ENCODE assay signal across 15 cellular contexts in the genomic region with DNA sequence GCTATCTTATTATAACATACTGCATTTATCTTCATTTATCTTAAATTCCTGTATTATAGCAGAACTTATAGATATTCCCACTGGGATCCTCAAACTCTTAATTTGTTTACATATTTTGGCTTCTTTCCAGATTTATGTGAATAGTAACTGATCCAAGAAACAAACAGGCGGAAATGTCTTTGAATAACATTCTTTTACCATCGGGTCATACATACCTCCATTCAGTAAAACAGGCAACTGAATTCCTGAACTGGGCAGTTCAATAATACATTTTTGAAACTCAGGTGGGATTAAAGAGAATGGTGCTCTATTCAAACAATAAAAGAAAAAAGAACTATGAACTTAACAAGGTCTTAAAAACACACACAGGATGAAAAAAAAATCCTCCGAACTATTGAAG.
DNase-seq lines count a peak whose midpoint lies in the region; ATAC-seq and TF ChIP-seq lines count a peak whose summit lies in the region.
"Had no signal": no experiment of that assay in that cellular context is flagged by ENCODE, and none has a peak within 500 bp of the region (broad histone marks: within the 10 kb centered on the region; RNA-seq: fewer than 3 reads in every experiment).

No MANE protein-coding gene starts in this region.

- CTCF ChIA-PET in A673 (lab: Charles Lee) (no interaction called here), IMR-90 (lab: Yijun Ruan, JAX) (no interaction called here)

- H2AFZ ChIP-seq in IMR-90 (replicated peaks; ENCODE audit: low read length, poor library complexity) = no peak overlapping the region

- H3K9ac ChIP-seq in IMR-90 (ENCODE audit: low read depth, low read length) = no peak overlapping the region

- H4K20me1 ChIP-seq in IMR-90 (ENCODE audit: insufficient read depth, low read length) = no peaks in the 10 kb centered on the region

- H3K4me3 ChIP-seq in A673 (ENCODE audit: low read depth, low read length, poor library complexity, severe bottlenecking) (no peak overlapping the region), IMR-90 (ENCODE audit: insufficient read depth, low read depth, low read length) (no peak overlapping the region)
- H3K4me3 ChIP-seq: ovary, stomach, vagina had no signal

- H3K27me3 ChIP-seq in A673 (replicated peaks; ENCODE audit: insufficient read depth, low read depth, low read length, poor library complexity) = peaks cover 17% of the 10 kb centered on the region
- no peaks in the 10 kb centered on the region for H3K27me3 ChIP-seq in IMR-90 (ENCODE audit: control insufficient read depth, insufficient read depth, low read length)
- H3K27me3 ChIP-seq: ovary, stomach, vagina had no signal

- no peak overlapping the region for H3K4ac ChIP-seq in IMR-90 (ENCODE audit: low read depth, low read length)

- BruUV-seq in A673 (replicated peaks; lab: Mats Ljungman, UMichigan) (no TSS peak), IMR-90 (replicated peaks; lab: Mats Ljungman, UMichigan) (no TSS peak)

- TF ChIP-seq CTCF in A673 (conservative IDR thresholded peaks at IDR 0.05; ENCODE audit: low read depth, low read length) (no peak), IMR-90 (conservative IDR thresholded peaks at IDR 0.05; ENCODE audit: low read depth, low read length) (no peak)

- H2AK9ac ChIP-seq in IMR-90 (replicated peaks; ENCODE audit: low read depth, low read length, poor library complexity) = no peak overlapping the region

- POLR2A ChIA-PET in A673 (lab: Charles Lee; ENCODE audit: low non-redundant PET) (no interaction called here), IMR-90 (lab: Charles Lee; ENCODE audit: unreplicated experiment) (no interaction called here)

- no peak overlapping the region for H2BK15ac ChIP-seq in IMR-90 (ENCODE audit: low read depth, low read length)

- no peak overlapping the region for H3K4me2 ChIP-seq in IMR-90 (ENCODE audit: low read depth, low read length)

- no peak for TF ChIP-seq POLR2A in IMR-90 (IDR thresholded peaks at IDR 0.05; ENCODE audit: low read depth, low read length)

- no peaks in the 10 kb centered on the region for H3K79me1 ChIP-seq in IMR-90 (ENCODE audit: low read depth in 1 of 2, low read length in 2 of 2)

- no peak overlapping the region for H3K23ac ChIP-seq in IMR-90 (ENCODE audit: low read depth, low read length)

- H3K56ac ChIP-seq in IMR-90 (ENCODE audit: extremely low read depth, insufficient read depth, low read length) = no peak overlapping the region

- no peaks in the 10 kb centered on the region for H3K9me1 ChIP-seq in IMR-90 (ENCODE audit: insufficient read depth, low read length)

- H3K27ac ChIP-seq in A673 (ENCODE audit: low read depth, low read length, poor library complexity, severe bottlenecking) (no peak overlapping the region), IMR-90 (ENCODE audit: insufficient read depth, low read length) (no peak overlapping the region)
- H3K27ac ChIP-seq: ovary, stomach, vagina had no signal

- no peak overlapping the region for H4K8ac ChIP-seq in IMR-90 (ENCODE audit: low read depth in 2 of 2, low read length in 2 of 2)

- no peak overlapping the region for H4K5ac ChIP-seq in IMR-90 (ENCODE audit: low read depth, low read length)

- H3K9me3 ChIP-seq in A673 (ENCODE audit: low read depth, low read length, poor library complexity, severe bottlenecking) = no peaks in the 10 kb centered on the region
- H3K9me3 ChIP-seq in IMR-90 (ENCODE audit: control insufficient read depth, insufficient read depth, low read length) = no peaks in the 10 kb centered on the region
- H3K9me3 ChIP-seq: ovary, stomach, vagina had no signal

- dilution Hi-C loops in IMR-90 (cut with HindIII; ENCODE audit: low sequenced_read_pairs, unreplicated experiment) = no loop called here

- in situ Hi-C loops in IMR-90 (cut with MboI; ENCODE audit: low sequenced_read_pairs) = no loop called here

- peak; percentile 69 for DNase-seq in A673 (ENCODE audit: low spot score)
- peak; percentile 9 for DNase-seq in IMR-90
- DNase-seq in astrocyte of the hippocampus (ENCODE audit: low read depth, low spot score) = peak; percentile 46
- peak; percentile 77 for DNase-seq in kidney tubule cell (ENCODE audit: low spot score)
- DNase-seq in NCI-H2196 (lab: John Stamatoyannopoulos, UW; ENCODE audit: unreplicated experiment) = no peak
- DNase-seq in left lobe of liver (ENCODE audit: low spot score) = no peak
- DNase-seq: activated CD4-positive, alpha-beta T cell treated with anti-CD3 and anti-CD28 coated beads for 48 hours; effector CD4-positive, alpha-beta T cell; NCI-H524; ovary; stimulated activated CD4-positive, alpha-beta T cell treated with anti-CD3 and anti-CD28 coated beads, Interleukin-12 subunit alpha, Interleukin-12 subunit beta, amount 100 ng/mL, for 4 hours; stomach had no signal

- WGBS in IMR-90 (ENCODE audit: extremely low coverage in 2 of 2, insufficient read length in 1 of 2), 2 experiments = no CpG with 5 or more reads among the region's 3 CpGs

- no peak overlapping the region for H4K91ac ChIP-seq in IMR-90 (ENCODE audit: insufficient read depth, low read depth, low read length)

- intact Hi-C loops in A673 (cut with micrococcal nuclease; ENCODE audit: unreplicated experiment) (no loop called here), IMR-90 (cut with micrococcal nuclease) (no loop called here)

- no peak overlapping the region for H2AK5ac ChIP-seq in IMR-90 (ENCODE audit: low read depth, low read length)

- no peak overlapping the region for H2BK5ac ChIP-seq in IMR-90 (ENCODE audit: low read depth, low read length, poor library complexity, severe bottlenecking)

- H3K18ac ChIP-seq in IMR-90 (ENCODE audit: low read depth, low read length) = no peak overlapping the region

- no peak overlapping the region for H2BK20ac ChIP-seq in IMR-90 (ENCODE audit: low read depth, low read length)

- ATAC-seq in IMR-90 (ENCODE audit: low read depth) = no peak
- no peak for ATAC-seq in HG03108 (IDR thresholded peaks at IDR 0.05; ENCODE audit: unreplicated experiment)
- ATAC-seq in HG02884 (IDR thresholded peaks at IDR 0.05; ENCODE audit: unreplicated experiment) = no peak
- ATAC-seq in left lobe of liver = no peak

- no peaks in the 10 kb centered on the region for H3K36me3 ChIP-seq in A673 (ENCODE audit: insufficient read depth, low read length, poor library complexity, severe bottlenecking)
- H3K36me3 ChIP-seq in IMR-90 (ENCODE audit: control insufficient read depth, insufficient read depth, low read length) = no peaks in the 10 kb centered on the region
- H3K36me3 ChIP-seq: ovary, stomach, vagina had no signal

- TF ChIP-seq RAD21 in IMR-90 (IDR thresholded peaks at IDR 0.05; ENCODE audit: low read length) = no peak

- H3K14ac ChIP-seq in IMR-90 (replicated peaks; ENCODE audit: low read depth, low read length) = no peak overlapping the region

- H3K4me1 ChIP-seq in A673 (ENCODE audit: insufficient read depth, low read length, poor library complexity, severe bottlenecking) (peaks cover 20% of the 10 kb centered on the region), IMR-90 (ENCODE audit: control insufficient read depth, insufficient read depth, low read length) (no peaks in the 10 kb centered on the region)
- H3K4me1 ChIP-seq: stomach had no signal

- H2BK120ac ChIP-seq in IMR-90 (ENCODE audit: low read depth, low read length) = no peak overlapping the region

TF ChIP-seq in IMR-90, 13 proteins besides CTCF, POLR2A, EP300 and RAD21:
- TF ChIP-seq FOS (IDR thresholded peaks at IDR 0.05; ENCODE audit: low read depth, low read length) (no peak), CHD1 (IDR thresholded peaks at IDR 0.05; ENCODE audit: low read depth, low read length) (no peak), RCOR1 (IDR thresholded peaks at IDR 0.05; ENCODE audit: insufficient replicate concordance, low read length) (no peak), ELK1 (IDR thresholded peaks at IDR 0.05; ENCODE audit: borderline replicate concordance, low read depth, low read length) (no peak), CEBPB (IDR thresholded peaks at IDR 0.05; ENCODE audit: low read depth, low read length) (no peak), MAFK (IDR thresholded peaks at IDR 0.05; ENCODE audit: low read depth, low read length) (no peak), MXI1 (IDR thresholded peaks at IDR 0.05; ENCODE audit: borderline replicate concordance, low read depth, low read length) (no peak), SMC3 (IDR thresholded peaks at IDR 0.05; ENCODE audit: low read depth, low read length) (no peak), NFE2L2 (IDR thresholded peaks at IDR 0.05; ENCODE audit: low read depth, low read length) (no peak), BHLHE40 (IDR thresholded peaks at IDR 0.05; ENCODE audit: low read depth, low read length) (no peak), MAZ (IDR thresholded peaks at IDR 0.05; ENCODE audit: borderline replicate concordance, low read depth, low read length) (no peak), RFX5 (IDR thresholded peaks at IDR 0.05; ENCODE audit: low read depth, low read length) (no peak)
- TF ChIP-seq, protein P1, sequence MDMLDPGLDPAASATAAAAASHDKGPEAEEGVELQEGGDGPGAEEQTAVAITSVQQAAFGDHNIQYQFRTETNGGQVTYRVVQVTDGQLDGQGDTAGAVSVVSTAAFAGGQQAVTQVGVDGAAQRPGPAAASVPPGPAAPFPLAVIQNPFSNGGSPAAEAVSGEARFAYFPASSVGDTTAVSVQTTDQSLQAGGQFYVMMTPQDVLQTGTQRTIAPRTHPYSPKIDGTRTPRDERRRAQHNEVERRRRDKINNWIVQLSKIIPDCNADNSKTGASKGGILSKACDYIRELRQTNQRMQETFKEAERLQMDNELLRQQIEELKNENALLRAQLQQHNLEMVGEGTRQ (IDR thresholded peaks at IDR 0.05; ENCODE audit: low read depth, low read length) = no peak

Comparison
In these comparisons a context has a peak if more than half of its experiments do, and no peak if none do; other contexts are left out.
1. DNase-seq: peak in A673 (single experiment), IMR-90 (single experiment), astrocyte of the hippocampus (single experiment) and kidney tubule cell (single experiment); none in NCI-H2196 (single experiment) and left lobe of liver (single experiment).